ENCODE assay signal across 18 cellular contexts in the genomic region with DNA sequence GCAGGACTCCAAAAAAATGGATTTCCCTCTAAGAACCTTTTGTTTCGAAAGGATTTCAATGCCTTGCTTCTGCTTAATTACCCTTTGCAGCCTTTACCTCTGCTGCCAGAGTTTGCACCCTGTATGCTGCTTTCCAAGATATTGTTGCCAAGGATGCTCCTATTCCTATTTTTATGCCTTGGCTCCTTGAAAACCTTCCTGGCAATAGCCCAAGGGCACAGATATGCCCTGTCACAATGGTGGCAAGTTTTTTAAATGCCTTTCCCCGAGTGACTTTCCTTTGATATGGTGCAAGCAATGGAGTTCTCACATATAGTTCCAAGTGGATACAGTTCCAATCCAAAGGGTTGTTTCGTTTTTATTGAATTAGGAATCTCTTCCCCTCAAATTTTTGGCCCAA.
A peak's percentile ranks its signal among the peaks of the same experiment; 100 is the strongest.
DNase-seq lines count a peak whose midpoint lies in the region; ATAC-seq and TF ChIP-seq lines count a peak whose summit lies in the region.
"Had no signal": no experiment of that assay in that cellular context is flagged by ENCODE, and none has a peak within 500 bp of the region (broad histone marks: within the 10 kb centered on the region; RNA-seq: fewer than 3 reads in every experiment).

No MANE protein-coding gene starts in this region.

- ATAC-seq in Right ventricle myocardium inferior (peak; percentile 78), left cardiac atrium (no peak), heart left ventricle (peak; percentile 39 to 91 (median 80)), right cardiac atrium (peak; percentile 57 to 80)
- ATAC-seq: A549; CD8-positive, alpha-beta T cell had no signal

- H3K27me3 ChIP-seq in heart left ventricle, result no peaks in the 10 kb centered on the region
- H3K27me3 ChIP-seq in right cardiac atrium (ENCODE audit: control insufficient read depth, insufficient read depth), result no peaks in the 10 kb centered on the region
- H3K27me3 ChIP-seq: BLaER1 treated with 17β-estradiol and CSF1 and Interleukin-3, amounts not matched to agents 10 nM and 100 nM had no signal

- no peak overlapping the region for H3K4me3 ChIP-seq in heart left ventricle
- H3K4me3 ChIP-seq in right cardiac atrium (ENCODE audit: low read length), result no peak overlapping the region
- H3K4me3 ChIP-seq: A549; BLaER1 treated with 17β-estradiol and CSF1 and Interleukin-3, amounts not matched to agents 10 nM and 100 nM had no signal

- 33 to 39% (median 37%) methylated on average over 3 of the region's 3 CpGs for WGBS in heart left ventricle, 4 donors
- 42% methylated on average over 3 of the region's 3 CpGs for WGBS in right cardiac atrium

- no peaks in the 10 kb centered on the region for H3K36me3 ChIP-seq in heart left ventricle
- H3K36me3 ChIP-seq: BLaER1 treated with 17β-estradiol and CSF1 and Interleukin-3, amounts not matched to agents 10 nM and 100 nM had no signal

- H3K4me1 ChIP-seq in heart left ventricle (no peaks in the 10 kb centered on the region), right cardiac atrium (ENCODE audit: control insufficient read depth, insufficient read depth, low read length) (no peaks in the 10 kb centered on the region)
- H3K4me1 ChIP-seq: A549; BLaER1 treated with 17β-estradiol and CSF1 and Interleukin-3, amounts not matched to agents 10 nM and 100 nM; Caco-2 had no signal

- no peak for TF ChIP-seq POLR2A in heart left ventricle (IDR thresholded peaks at IDR 0.05)

- DNase-seq in Right ventricle myocardium inferior (ENCODE audit: missing footprints) (no peak), left cardiac atrium (no peak), heart left ventricle (peak in 2 of 5 donors; percentile 13 to 26), cardiac septum (ENCODE audit: low spot score) (no peak), NCI-H446 treated with DMSO at 0.1 percent for 48 hours (lab: John Stamatoyannopoulos, UW) (peak; percentile 44), right cardiac atrium (no peak), UCSD-AML1 (lab: John Stamatoyannopoulos, UW; ENCODE audit: unreplicated experiment) (no peak)
- DNase-seq: AML-193; Caco-2; Calu3; CD4-positive, alpha-beta T cell; CD8-positive, alpha-beta T cell; DMS79 treated with DMSO at 0.1 percent for 48 hours; GF-D8 had no signal

- no peak for TF ChIP-seq CTCF in heart left ventricle (IDR thresholded peaks at IDR 0.05)

- H3K27ac ChIP-seq in heart left ventricle (no peak overlapping the region), right cardiac atrium (ENCODE audit: low read length) (no peak overlapping the region)
- H3K27ac ChIP-seq: 22Rv1; A549; BLaER1 treated with 17β-estradiol and CSF1 and Interleukin-3, amounts not matched to agents 10 nM and 100 nM; C4-2B had no signal

- intact Hi-C loops in Right ventricle myocardium inferior (cut with DNase I), result no loop called here
- intact Hi-C loops in left cardiac atrium (cut with DNase I), result no loop called here
- intact Hi-C loops in heart left ventricle (cut with DNase I), result no loop called here
- intact Hi-C loops in cardiac septum (cut with DNase I), result no loop called here
- intact Hi-C loops in right cardiac atrium (cut with DNase I), result no loop called here

- peaks cover 0 to 5% (median 0%) of the 10 kb centered on the region in 12 donors for H3K9me3 ChIP-seq in heart left ventricle
- H3K9me3 ChIP-seq in right cardiac atrium (ENCODE audit: control insufficient read depth, low read length), result no peaks in the 10 kb centered on the region
- H3K9me3 ChIP-seq: A549; BLaER1 treated with 17β-estradiol and CSF1 and Interleukin-3, amounts not matched to agents 10 nM and 100 nM; Caco-2 had no signal

Comparison
In these comparisons a context has a peak if more than half of its experiments do, and no peak if none do; other contexts are left out.
1. ATAC-seq: peak in Right ventricle myocardium inferior (single experiment), heart left ventricle (4 of 4) and right cardiac atrium (2 of 2); none in left cardiac atrium (0 of 2).